Comparison of ENCODE assay signal across 32 cellular contexts in genomic region chr4:138788857-138789256, GRCh38.
"Had no signal": no experiment of that assay in that cellular context is flagged by ENCODE, and none has a peak within 500 bp of the region (broad histone marks: within the 10 kb centered on the region; RNA-seq: fewer than 3 reads in every experiment).

No MANE protein-coding gene starts in this region.

- H3K27me3 Mint-ChIP-seq: activated CD8-positive, alpha-beta T cell treated with anti-CD3 and anti-CD28 coated beads for 36 hours had no signal

- H3K4me3 Mint-ChIP-seq: activated CD8-positive, alpha-beta T cell treated with anti-CD3 and anti-CD28 coated beads for 36 hours; activated naive CD4-positive, alpha-beta T cell treated with anti-CD3 and anti-CD28 coated beads for 36 hours; activated T-cell treated with anti-CD3 and anti-CD28 coated beads, Interleukin-2, amount 50 U/mL, for 4 hours; activated T-helper 1 cell treated with anti-CD3 and anti-CD28 coated beads, Interleukin-12 subunit alpha, Interleukin-12 subunit beta, Interleukin-2, Interleukin-4 antibody, amounts not matched to agents 30 ng/mL and 10 ng/mL and 1 ng/mL, durations not matched to agents 14 hours and 24 hours and 36 hours; T-helper 1 cell treated with Interleukin-12 subunit alpha and Interleukin-12 subunit beta and Interleukin-4 antibody, amounts not matched to agents 30 μg/mL and 1 μg/mL, for 36 hours; T-helper 2 cell treated with Interferon-gamma antibody and Interleukin-4, amounts not matched to agents 5 μg/mL and 100 μg/mL, for 36 hours had no signal

- H3K27ac ChIP-seq: adrenal gland, body of pancreas, breast epithelium, KMS-11, Peyer's patch, SJSA1, WERI-Rb-1 had no signal

- H3K27ac Mint-ChIP-seq: activated CD8-positive, alpha-beta T cell treated with anti-CD3 and anti-CD28 coated beads for 36 hours; activated naive CD4-positive, alpha-beta T cell treated with anti-CD3 and anti-CD28 coated beads for 36 hours; activated naive CD4-positive, alpha-beta T cell treated with anti-CD3 and anti-CD28 coated beads, Interleukin-2, amount 50 U/mL, for 72 hours; activated T-helper 1 cell treated with anti-CD3 and anti-CD28 coated beads, Interleukin-12 subunit alpha, Interleukin-12 subunit beta, Interleukin-2, Interleukin-4 antibody, amounts not matched to agents 30 ng/mL and 10 ng/mL and 1 ng/mL, durations not matched to agents 14 hours and 24 hours and 36 hours; T-helper 1 cell treated with Interleukin-12 subunit alpha and Interleukin-12 subunit beta and Interleukin-4 antibody, amounts not matched to agents 30 μg/mL and 1 μg/mL, for 36 hours; T-helper 2 cell treated with Interferon-gamma antibody and Interleukin-4, amounts not matched to agents 5 μg/mL and 100 μg/mL, for 36 hours had no signal

- H3K9ac ChIP-seq: KMS-11, SK-N-SH had no signal

- H3K9me3 Mint-ChIP-seq: activated CD8-positive, alpha-beta T cell treated with anti-CD3 and anti-CD28 coated beads for 36 hours; activated naive CD4-positive, alpha-beta T cell treated with anti-CD3 and anti-CD28 coated beads for 36 hours; activated T-helper 1 cell treated with anti-CD3 and anti-CD28 coated beads, Interleukin-12 subunit alpha, Interleukin-12 subunit beta, Interleukin-2, Interleukin-4 antibody, amounts not matched to agents 30 ng/mL and 10 ng/mL and 1 ng/mL, durations not matched to agents 14 hours and 24 hours and 36 hours; T-helper 1 cell treated with Interleukin-12 subunit alpha and Interleukin-12 subunit beta and Interleukin-4 antibody, amounts not matched to agents 30 μg/mL and 1 μg/mL, for 36 hours; T-helper 2 cell treated with Interferon-gamma antibody and Interleukin-4, amounts not matched to agents 5 μg/mL and 100 μg/mL, for 36 hours had no signal

- H3K4me3 ChIP-seq: adrenal gland, body of pancreas, breast epithelium, Peyer's patch, SJSA1 had no signal

- ATAC-seq: activated CD8-positive, alpha-beta T cell treated with anti-CD3 and anti-CD28 coated beads for 36 hours; activated naive CD4-positive, alpha-beta T cell treated with anti-CD3 and anti-CD28 coated beads, Interleukin-2, amount 50 U/mL, for 72 hours; activated T-cell treated with anti-CD3 and anti-CD28 coated beads, Interleukin-2, amount 50 U/mL, for 4 hours; body of pancreas; PC-3 had no signal

- H3K4me1 ChIP-seq: adrenal gland, body of pancreas, breast epithelium, Peyer's patch, SJSA1 had no signal

- FAIRE-seq: astrocyte had no signal

- H3K9me3 ChIP-seq: adrenal gland, body of pancreas, breast epithelium, Peyer's patch, SJSA1, SK-N-SH had no signal

- H3K36me3 ChIP-seq: adrenal gland, breast epithelium, Peyer's patch, SJSA1, WERI-Rb-1 had no signal

- H3K4me2 ChIP-seq: KMS-11, SK-N-SH had no signal

- H3K27me3 ChIP-seq: adrenal gland, body of pancreas, breast epithelium, Peyer's patch, SJSA1 had no signal

- H3K36me3 Mint-ChIP-seq: activated naive CD4-positive, alpha-beta T cell treated with anti-CD3 and anti-CD28 coated beads, Interleukin-2, amount 50 U/mL, for 72 hours had no signal

- DNase-seq: activated CD4-positive, alpha-beta T cell treated with anti-CD3 and anti-CD28 coated beads for 1 hour; activated CD4-positive, alpha-beta T cell treated with anti-CD3 and anti-CD28 coated beads for 48 hours; activated CD4-positive, CD25-positive, alpha-beta regulatory T cell; activated CD8-positive, alpha-beta T cell treated with anti-CD3 and anti-CD28 coated beads for 36 hours; activated gamma-delta T cell treated with Interleukin-2 at 50 U/mL for 16 hours; activated naive CD4-positive, alpha-beta T cell treated with anti-CD3 and anti-CD28 coated beads for 36 hours; activated T-cell treated with anti-CD3 and anti-CD28 coated beads, Interleukin-2, amount 50 U/mL, for 4 hours; adrenal gland; body of pancreas; NCI-H1092 treated with DMSO at 0.1 percent for 48 hours; NCI-H1417 treated with DMSO at 0.1 percent for 48 hours; NCI-H187 treated with DMSO at 0.1 percent for 48 hours; NCI-H2081; NCI-H2171 treated with DMSO at 0.1 percent for 48 hours; NCI-H2227 treated with DMSO at 0.1 percent for 48 hours; NCI-H446; NCI-H524; NK-92 treated with Interleukin-12 subunit alpha and Interleukin-12 subunit beta, amount 100 ng/mL, for 24 hours; PC-3; Peyer's patch; RPMI8226; SHP77 treated with DMSO at 0.1 percent for 48 hours; SK-N-SH; WERI-Rb-1 had no signal
